In genomic region chr17:76994237-76994637, GRCh38 we compare ENCODE assay signal across 2 cellular contexts.
TF ChIP-seq lines count a peak whose summit lies in the region.

No MANE protein-coding gene starts in this region.

TF ChIP-seq in H1, 55 proteins besides CTCF, POLR2A, EP300 and RAD21:
- TF ChIP-seq CREB1 (IDR thresholded peaks at IDR 0.05) (no peak), TAF7 (optimal IDR thresholded peaks at IDR 0.05; ENCODE audit: borderline replicate concordance, low read depth, low read length) (no peak), EZH2 (IDR thresholded peaks at IDR 0.05; ENCODE audit: low read depth, low read length, severe bottlenecking) (no peak), CEBPB (IDR thresholded peaks at IDR 0.05; ENCODE audit: low read depth, low read length) (no peak), CHD1 (IDR thresholded peaks at IDR 0.05; ENCODE audit: low read depth, low read length) (no peak), CTBP2 (IDR thresholded peaks at IDR 0.05; ENCODE audit: borderline replicate concordance, insufficient read depth, insufficient read length, low read length) (no peak), SP4 (IDR thresholded peaks at IDR 0.05; ENCODE audit: low read length) (no peak), NRF1 (IDR thresholded peaks at IDR 0.05; ENCODE audit: low read depth, low read length) (no peak), POLR2AphosphoS5 (IDR thresholded peaks at IDR 0.05; ENCODE audit: low read depth, low read length) (no peak), POU5F1 (IDR thresholded peaks at IDR 0.05; ENCODE audit: low read depth, low read length) (no peak)

TF ChIP-seq in HEK293T, 16 proteins besides CTCF, POLR2A, EP300 and RAD21:
- TF ChIP-seq SUZ12 (IDR thresholded peaks at IDR 0.05) (no peak), PKNOX1 (IDR thresholded peaks at IDR 0.05) (no peak), FOXM1 (IDR thresholded peaks at IDR 0.05; ENCODE audit: borderline replicate concordance) (no peak), BHLHE40 (IDR thresholded peaks at IDR 0.05; ENCODE audit: borderline replicate concordance) (no peak), L3MBTL2 (conservative IDR thresholded peaks at IDR 0.05) (no peak), FOXK2 (IDR thresholded peaks at IDR 0.05) (no peak), ZNF384 (IDR thresholded peaks at IDR 0.05) (no peak), HDGF (IDR thresholded peaks at IDR 0.05; ENCODE audit: borderline replicate concordance) (no peak), LEF1 (IDR thresholded peaks at IDR 0.05; ENCODE audit: borderline replicate concordance) (no peak)
